ENCODE assay signal across 38 cellular contexts in the genomic region with DNA sequence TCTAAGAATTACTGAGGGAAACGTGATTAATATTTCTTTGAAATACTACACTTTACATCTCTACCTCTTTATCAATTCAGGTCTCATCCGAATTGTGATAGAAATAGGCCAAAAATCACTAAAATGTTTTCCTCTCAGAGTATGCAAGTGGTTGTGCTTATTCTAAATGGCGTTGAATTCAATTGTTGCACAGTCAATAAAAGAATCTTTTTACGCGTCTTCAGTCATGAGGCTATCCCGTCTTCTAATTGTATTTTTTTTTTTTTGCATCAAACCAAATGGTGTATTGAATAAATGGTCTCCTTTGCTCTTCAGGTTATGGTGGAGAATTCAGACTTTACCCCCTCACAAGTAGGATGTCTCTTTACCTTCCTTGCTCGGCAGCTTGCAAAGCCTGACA.
"Had no signal": no experiment of that assay in that cellular context is flagged by ENCODE, and none has a peak within 500 bp of the region (broad histone marks: within the 10 kb centered on the region; RNA-seq: fewer than 3 reads in every experiment).

No MANE protein-coding gene starts in this region.

- H3K9me3 Mint-ChIP-seq: activated naive CD4-positive, alpha-beta T cell treated with anti-CD3 and anti-CD28 coated beads for 36 hours; activated naive CD4-positive, alpha-beta T cell treated with anti-CD3 and anti-CD28 coated beads, Interleukin-2, amount 10 ng/mL, durations not matched to agents 7 days and 5 days; activated naive CD4-positive, alpha-beta T cell treated with anti-CD3 and anti-CD28 coated beads, Interleukin-2, amount 50 U/mL, for 72 hours; activated naive CD8-positive, alpha-beta T cell treated with anti-CD3 and anti-CD28 coated beads for 36 hours; activated naive CD8-positive, alpha-beta T cell treated with anti-CD3 and anti-CD28 coated beads, Interleukin-2, amount 10 ng/mL, durations not matched to agents 7 days and 5 days; activated naive CD8-positive, alpha-beta T cell treated with anti-CD3 and anti-CD28 coated beads, Interleukin-2, amount 50 U/mL, for 24 hours; activated T-cell treated with anti-CD3 and anti-CD28 coated beads, Interleukin-2, amount 50 U/mL, for 24 hours; activated T-cell treated with anti-CD3 and anti-CD28 coated beads, Interleukin-2, amount 50 U/mL, for 4 hours; activated T-cell treated with anti-CD3 and anti-CD28 coated beads, Interleukin-2, amount 50 U/mL, for 72 hours; activated T-helper 1 cell treated with anti-CD3 and anti-CD28 coated beads, Interleukin-12 subunit alpha, Interleukin-12 subunit beta, Interleukin-2, Interleukin-4 antibody, amounts not matched to agents 30 ng/mL and 10 ng/mL and 1 ng/mL, durations not matched to agents 14 hours and 24 hours and 36 hours; activated T-helper 17 cell treated with anti-CD3 and anti-CD28 coated beads, Interleukin-2, amount 50 U/mL, for 72 hours; activated T-helper 2 cell treated with anti-CD3 and anti-CD28 coated beads, Interferon-gamma antibody, Interleukin-2, Interleukin-4, amounts not matched to agents 10 μg/mL and 5 μg/mL and 100 μg/mL, durations not matched to agents 14 hours and 24 hours and 36 hours; brain; central memory CD8-positive, alpha-beta T cell had no signal

- ATAC-seq: activated naive CD4-positive, alpha-beta T cell treated with anti-CD3 and anti-CD28 coated beads, Interleukin-2, amount 50 U/mL, for 72 hours; activated naive CD8-positive, alpha-beta T cell treated with anti-CD3 and anti-CD28 coated beads, Interleukin-2, amount 50 U/mL, for 24 hours; activated T-cell treated with anti-CD3 and anti-CD28 coated beads, Interleukin-2, amount 50 U/mL, for 4 hours; activated T-cell treated with anti-CD3 and anti-CD28 coated beads, Interleukin-2, amount 50 U/mL, for 72 hours; activated T-helper 17 cell treated with anti-CD3 and anti-CD28 coated beads, Interleukin-2, amount 50 U/mL, for 72 hours; body of pancreas had no signal

- FAIRE-seq: astrocyte, bronchial epithelial cell had no signal

- H3K4me3 Mint-ChIP-seq: activated naive CD4-positive, alpha-beta T cell treated with anti-CD3 and anti-CD28 coated beads for 36 hours; activated naive CD4-positive, alpha-beta T cell treated with anti-CD3 and anti-CD28 coated beads, Interleukin-2, amount 10 ng/mL, durations not matched to agents 7 days and 5 days; activated naive CD8-positive, alpha-beta T cell; activated naive CD8-positive, alpha-beta T cell treated with anti-CD3 and anti-CD28 coated beads for 36 hours; activated naive CD8-positive, alpha-beta T cell treated with anti-CD3 and anti-CD28 coated beads, Interleukin-2, amount 10 ng/mL, durations not matched to agents 7 days and 5 days; activated naive CD8-positive, alpha-beta T cell treated with anti-CD3 and anti-CD28 coated beads, Interleukin-2, amount 50 U/mL, for 24 hours; activated T-cell treated with anti-CD3 and anti-CD28 coated beads, Interleukin-2, amount 50 U/mL, for 24 hours; activated T-cell treated with anti-CD3 and anti-CD28 coated beads, Interleukin-2, amount 50 U/mL, for 4 hours; activated T-cell treated with anti-CD3 and anti-CD28 coated beads, Interleukin-2, amount 50 U/mL, for 72 hours; activated T-helper 1 cell treated with anti-CD3 and anti-CD28 coated beads, Interleukin-12 subunit alpha, Interleukin-12 subunit beta, Interleukin-2, Interleukin-4 antibody, amounts not matched to agents 30 ng/mL and 10 ng/mL and 1 ng/mL, durations not matched to agents 14 hours and 24 hours and 36 hours; activated T-helper 17 cell treated with anti-CD3 and anti-CD28 coated beads, Interleukin-2, amount 50 U/mL, for 72 hours; brain; central memory CD8-positive, alpha-beta T cell had no signal

- H3K27ac ChIP-seq: adrenal gland, ascending aorta, body of pancreas, brain microvascular endothelial cell, breast epithelium, cardiac muscle cell had no signal

- H3K4me1 ChIP-seq: adrenal gland, ascending aorta, body of pancreas, breast epithelium had no signal

- H3K4me1 Mint-ChIP-seq: activated naive CD4-positive, alpha-beta T cell treated with anti-CD3 and anti-CD28 coated beads, Interleukin-2, amount 10 ng/mL, durations not matched to agents 7 days and 5 days; activated naive CD8-positive, alpha-beta T cell treated with anti-CD3 and anti-CD28 coated beads for 36 hours; activated naive CD8-positive, alpha-beta T cell treated with anti-CD3 and anti-CD28 coated beads, Interleukin-2, amount 10 ng/mL, durations not matched to agents 7 days and 5 days; activated naive CD8-positive, alpha-beta T cell treated with anti-CD3 and anti-CD28 coated beads, Interleukin-2, amount 50 U/mL, for 24 hours; activated T-helper 17 cell treated with anti-CD3 and anti-CD28 coated beads, Interleukin-2, amount 50 U/mL, for 72 hours; brain; central memory CD8-positive, alpha-beta T cell had no signal

- H3K9me3 ChIP-seq: adrenal gland, ascending aorta, body of pancreas, breast epithelium had no signal

- H3K27me3 Mint-ChIP-seq: activated naive CD4-positive, alpha-beta T cell treated with anti-CD3 and anti-CD28 coated beads, Interleukin-2, amount 10 ng/mL, durations not matched to agents 7 days and 5 days; activated naive CD8-positive, alpha-beta T cell; activated naive CD8-positive, alpha-beta T cell treated with anti-CD3 and anti-CD28 coated beads for 36 hours; activated naive CD8-positive, alpha-beta T cell treated with anti-CD3 and anti-CD28 coated beads, Interleukin-2, amount 10 ng/mL, durations not matched to agents 7 days and 5 days; activated naive CD8-positive, alpha-beta T cell treated with anti-CD3 and anti-CD28 coated beads, Interleukin-2, amount 50 U/mL, for 24 hours; activated T-cell treated with anti-CD3 and anti-CD28 coated beads, Interleukin-2, amount 50 U/mL, for 24 hours; activated T-helper 17 cell treated with anti-CD3 and anti-CD28 coated beads, Interleukin-2, amount 50 U/mL, for 72 hours; brain; central memory CD8-positive, alpha-beta T cell had no signal

- H3K27me3 ChIP-seq: adrenal gland, ascending aorta, body of pancreas, brain microvascular endothelial cell, breast epithelium, cardiac muscle cell had no signal

- DNase-seq: activated effector memory CD4-positive, alpha-beta T cell treated with anti-CD3 and anti-CD28 coated beads, Interleukin-2, amount 50 U/mL, for 16 hours; activated effector memory CD4-positive, alpha-beta T cell treated with Interleukin-2 at 50 U/mL for 16 hours; activated gamma-delta T cell; activated gamma-delta T cell treated with Interleukin-2 at 50 U/mL for 16 hours; activated naive CD4-positive, alpha-beta T cell; activated naive CD4-positive, alpha-beta T cell treated with anti-CD3 and anti-CD28 coated beads for 36 hours; activated naive CD4-positive, alpha-beta T cell treated with anti-CD3 and anti-CD28 coated beads, Interleukin-2, amount 10 ng/mL, durations not matched to agents 7 days and 5 days; activated naive CD4-positive, alpha-beta T cell treated with anti-CD3 and anti-CD28 coated beads, Interleukin-2, amount 50 U/mL, for 16 hours; activated naive CD8-positive, alpha-beta T cell treated with anti-CD3 and anti-CD28 coated beads for 36 hours; activated naive CD8-positive, alpha-beta T cell treated with anti-CD3 and anti-CD28 coated beads, Interleukin-2, amount 10 ng/mL, durations not matched to agents 7 days and 5 days; activated naive CD8-positive, alpha-beta T cell treated with anti-CD3 and anti-CD28 coated beads, Interleukin-2, amount 50 U/mL, for 24 hours; activated T-cell treated with anti-CD3 and anti-CD28 coated beads, Interleukin-2, amount 50 U/mL, for 1 hour; activated T-cell treated with anti-CD3 and anti-CD28 coated beads, Interleukin-2, amount 50 U/mL, for 24 hours; activated T-cell treated with anti-CD3 and anti-CD28 coated beads, Interleukin-2, amount 50 U/mL, for 4 hours; activated T-cell treated with anti-CD3 and anti-CD28 coated beads, Interleukin-2, amount 50 U/mL, for 48 hours; activated T-cell treated with anti-CD3 and anti-CD28 coated beads, Interleukin-2, amount 50 U/mL, for 72 hours; adrenal gland; amniotic stem cell; amygdala; anterior cingulate cortex; aorta; body of pancreas; brain microvascular endothelial cell; caudate nucleus; central memory CD4-positive, alpha-beta T cell; cerebellar nuclear complex had no signal

- H3K27ac Mint-ChIP-seq: activated naive CD4-positive, alpha-beta T cell treated with anti-CD3 and anti-CD28 coated beads for 36 hours; activated naive CD4-positive, alpha-beta T cell treated with anti-CD3 and anti-CD28 coated beads, Interleukin-2, amount 10 ng/mL, durations not matched to agents 7 days and 5 days; activated naive CD4-positive, alpha-beta T cell treated with anti-CD3 and anti-CD28 coated beads, Interleukin-2, amount 50 U/mL, for 72 hours; activated naive CD8-positive, alpha-beta T cell; activated naive CD8-positive, alpha-beta T cell treated with anti-CD3 and anti-CD28 coated beads for 36 hours; activated naive CD8-positive, alpha-beta T cell treated with anti-CD3 and anti-CD28 coated beads, Interleukin-2, amount 10 ng/mL, durations not matched to agents 7 days and 5 days; activated naive CD8-positive, alpha-beta T cell treated with anti-CD3 and anti-CD28 coated beads, Interleukin-2, amount 50 U/mL, for 24 hours; activated T-cell treated with anti-CD3 and anti-CD28 coated beads, Interleukin-2, amount 50 U/mL, for 24 hours; activated T-cell treated with anti-CD3 and anti-CD28 coated beads, Interleukin-2, amount 50 U/mL, for 72 hours; activated T-helper 1 cell treated with anti-CD3 and anti-CD28 coated beads, Interleukin-12 subunit alpha, Interleukin-12 subunit beta, Interleukin-2, Interleukin-4 antibody, amounts not matched to agents 30 ng/mL and 10 ng/mL and 1 ng/mL, durations not matched to agents 14 hours and 24 hours and 36 hours; activated T-helper 17 cell treated with anti-CD3 and anti-CD28 coated beads, Interleukin-2, amount 50 U/mL, for 72 hours; activated T-helper 2 cell treated with anti-CD3 and anti-CD28 coated beads, Interferon-gamma antibody, Interleukin-2, Interleukin-4, amounts not matched to agents 10 μg/mL and 5 μg/mL and 100 μg/mL, durations not matched to agents 14 hours and 24 hours and 36 hours; brain had no signal

- H3K4me3 ChIP-seq: adrenal gland, ascending aorta, body of pancreas, breast epithelium, cardiac muscle cell had no signal
